2 cellular contexts compared by ENCODE assay signal in the genomic region with DNA sequence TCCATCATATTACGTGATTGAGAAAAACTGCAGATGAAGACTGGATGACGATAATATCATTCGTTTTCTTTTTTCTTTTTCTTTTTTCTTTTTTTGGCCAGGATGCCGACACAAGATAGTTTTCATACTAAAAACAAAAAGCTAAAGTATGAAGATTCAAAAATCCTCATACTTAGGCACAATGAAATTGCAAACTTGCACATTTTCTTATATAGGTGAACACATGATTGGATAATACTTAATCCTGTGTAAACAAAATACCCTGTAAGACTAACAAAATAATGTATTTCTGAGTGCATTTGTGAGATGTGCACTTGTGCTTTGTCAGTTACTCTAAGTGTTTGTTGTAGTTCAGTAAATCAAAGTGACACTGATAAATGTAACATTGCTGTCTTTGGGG.
TF ChIP-seq lines count a peak whose summit lies in the region.

No MANE protein-coding gene starts in this region.

TF ChIP-seq in IMR-90, 13 proteins besides CTCF, POLR2A, EP300 and RAD21 (continued from another document):
- TF ChIP-seq, protein P1, sequence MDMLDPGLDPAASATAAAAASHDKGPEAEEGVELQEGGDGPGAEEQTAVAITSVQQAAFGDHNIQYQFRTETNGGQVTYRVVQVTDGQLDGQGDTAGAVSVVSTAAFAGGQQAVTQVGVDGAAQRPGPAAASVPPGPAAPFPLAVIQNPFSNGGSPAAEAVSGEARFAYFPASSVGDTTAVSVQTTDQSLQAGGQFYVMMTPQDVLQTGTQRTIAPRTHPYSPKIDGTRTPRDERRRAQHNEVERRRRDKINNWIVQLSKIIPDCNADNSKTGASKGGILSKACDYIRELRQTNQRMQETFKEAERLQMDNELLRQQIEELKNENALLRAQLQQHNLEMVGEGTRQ (IDR thresholded peaks at IDR 0.05; ENCODE audit: low read depth, low read length): no peak

TF ChIP-seq in endothelial cell of umbilical vein, 7 proteins besides CTCF, POLR2A, EP300 and RAD21 (continued from another document):
- TF ChIP-seq, protein P2, sequence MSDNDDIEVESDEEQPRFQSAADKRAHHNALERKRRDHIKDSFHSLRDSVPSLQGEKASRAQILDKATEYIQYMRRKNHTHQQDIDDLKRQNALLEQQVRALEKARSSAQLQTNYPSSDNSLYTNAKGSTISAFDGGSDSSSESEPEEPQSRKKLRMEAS (IDR thresholded peaks at IDR 0.05; ENCODE audit: insufficient read depth, insufficient read length): no peak
- no peak for TF ChIP-seq POLR2AphosphoS5 (IDR thresholded peaks at IDR 0.05; ENCODE audit: insufficient read depth, low read depth, low read length)
- TF ChIP-seq GATA2 (IDR thresholded peaks at IDR 0.05; ENCODE audit: insufficient read depth, insufficient read length, low read depth, low read length): no peak
